In the genomic region with DNA sequence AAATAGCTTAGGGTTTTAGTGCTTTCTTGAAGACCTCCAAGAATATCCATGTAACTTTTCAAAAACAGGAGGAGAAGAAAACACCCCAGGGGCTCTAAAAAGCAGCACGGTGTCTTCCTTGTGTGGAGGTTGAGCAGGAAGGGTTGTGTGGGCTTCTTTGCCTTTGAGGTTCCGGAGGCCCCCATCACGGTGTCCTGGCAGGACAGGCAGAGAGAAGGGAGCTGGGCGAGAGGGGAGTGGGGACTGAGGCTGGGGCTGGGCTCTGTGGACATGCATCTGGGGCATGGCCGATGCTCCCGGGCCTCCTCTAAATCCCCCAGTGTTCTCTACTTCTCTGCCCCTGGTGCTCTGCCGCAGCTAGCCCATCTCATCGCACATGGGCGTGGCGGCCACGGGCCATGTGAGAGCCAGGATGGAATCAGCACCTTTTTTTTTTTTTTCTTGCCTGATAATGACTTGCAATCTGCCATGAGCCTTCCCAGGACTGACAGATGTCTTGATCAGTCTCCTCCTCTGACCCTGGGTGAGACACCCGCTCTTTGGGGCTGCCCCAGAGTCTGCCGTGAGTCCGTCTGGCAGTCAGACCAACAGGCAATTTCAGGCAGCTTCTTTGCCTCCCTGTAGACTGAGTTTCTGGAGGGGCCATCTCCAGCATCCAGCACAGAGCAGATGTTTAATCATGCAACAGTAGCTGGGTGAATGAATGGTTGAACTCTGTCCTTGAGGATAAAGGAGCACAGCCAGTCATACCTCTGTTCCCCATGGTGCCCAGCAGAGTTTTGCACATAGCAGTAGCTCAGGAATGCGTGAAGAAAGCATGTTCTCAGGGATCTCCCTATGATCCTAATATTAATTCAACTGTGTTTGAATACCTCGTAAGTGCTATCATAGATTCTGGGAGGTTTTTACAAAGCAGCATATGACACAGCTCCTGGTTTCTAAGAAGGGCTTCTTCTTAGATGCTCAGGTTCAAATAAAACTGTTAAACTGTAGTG, we compare ENCODE assay signal across 21 cellular contexts. TPM values are rescaled to one million over a fixed set of nuclear protein-coding genes. Genes with fewer than 3 reads are reported as not detected.
DNase-seq lines count a peak whose midpoint lies in the region; ATAC-seq, FAIRE-seq and TF ChIP-seq lines count a peak whose summit lies in the region.
"Had no signal": no experiment of that assay in that cellular context is flagged by ENCODE, and none has a peak within 500 bp of the region (broad histone marks: within the 10 kb centered on the region; RNA-seq: fewer than 3 reads in every experiment).

No MANE protein-coding gene starts in this region.

- H3K27me3 Mint-ChIP-seq in CD4-positive, alpha-beta T cell: peaks cover 19% of the 10 kb centered on the region
- peaks cover 44% of the 10 kb centered on the region for H3K27me3 Mint-ChIP-seq in astrocyte (ENCODE audit: low read depth, unreplicated experiment)
- peaks cover 7% of the 10 kb centered on the region for H3K27me3 Mint-ChIP-seq in neural progenitor cell (ENCODE audit: insufficient read depth, low read depth)

- H2AFZ ChIP-seq in KMS-11 (ENCODE audit: low read depth): peak overlapping the region; percentile 82
- H2AFZ ChIP-seq in astrocyte (ENCODE audit: low read depth, low read length): no peak overlapping the region
- no peak overlapping the region for H2AFZ ChIP-seq in neural progenitor cell (replicated peaks)

- no peak for ATAC-seq in CD4-positive, alpha-beta T cell (ENCODE audit: poor library complexity)
- no peak for ATAC-seq in activated CD4-positive, CD25-positive, alpha-beta regulatory T cell treated with anti-CD3 and anti-CD28 coated beads, Interleukin-2, amount 50 U/mL, for 24 hours
- no peak for ATAC-seq in HG02571 (IDR thresholded peaks at IDR 0.05; ENCODE audit: unreplicated experiment)
- ATAC-seq: activated naive CD8-positive, alpha-beta T cell treated with anti-CD3 and anti-CD28 coated beads, Interleukin-2, amount 50 U/mL, for 24 hours had no signal

- H3K4me2 ChIP-seq in KMS-11: no peak overlapping the region; the same call in 1 of the 2 replicates
- H3K4me2 ChIP-seq in astrocyte (ENCODE audit: low read length): no peak overlapping the region
- H3K4me2 ChIP-seq in neural progenitor cell: no peak overlapping the region

- no peak overlapping the region for H3K27ac Mint-ChIP-seq in CD4-positive, alpha-beta T cell
- H3K27ac Mint-ChIP-seq in astrocyte (ENCODE audit: unreplicated experiment) (no peak overlapping the region), neural progenitor cell (peak overlapping the region; percentile 92)
- H3K27ac Mint-ChIP-seq: activated naive CD8-positive, alpha-beta T cell treated with anti-CD3 and anti-CD28 coated beads, Interleukin-2, amount 50 U/mL, for 24 hours; CD8-positive, alpha-beta T cell; natural killer cell treated with Interleukin-12 subunit alpha and Interleukin-12 subunit beta and Interleukin-15 and Interleukin-18, amount 100 ng/mL, for 72 hours had no signal

- no peaks in the 10 kb centered on the region for H3F3A ChIP-seq in neural progenitor cell (ENCODE audit: low read depth)

- intact Hi-C loops in CD4-positive, alpha-beta T cell (cut with DNase I, micrococcal nuclease): loop anchor here in 1 of 2 experiments (2.0 kb wide), 1 partner anchor 104 kb away; no protein-coding TSS in a partner anchor
- intact Hi-C loops in A673 (cut with micrococcal nuclease; ENCODE audit: unreplicated experiment): no loop called here

- peaks cover 3% of the 10 kb centered on the region for H3K4me1 ChIP-seq in KMS-11 (ENCODE audit: low read depth, poor library complexity, severe bottlenecking)
- no peaks in the 10 kb centered on the region for H3K4me1 ChIP-seq in astrocyte (ENCODE audit: insufficient read depth, low read length)
- H3K4me1 ChIP-seq in neural progenitor cell: no peaks in the 10 kb centered on the region
- H3K4me1 ChIP-seq in A673 (ENCODE audit: insufficient read depth, low read length, poor library complexity, severe bottlenecking): peaks cover 5% of the 10 kb centered on the region
- H3K4me1 ChIP-seq: breast epithelium, prostate gland had no signal

- CTCF ChIA-PET in CD4-positive, alpha-beta T cell (lab: Charles Lee): interaction anchor here (0.7 to 1.8 kb wide), 5 partner anchors 12 to 118 kb away, joined by 3 to 11 read pairs (median 9); no protein-coding TSS in a partner anchor
- CTCF ChIA-PET in A673 (lab: Charles Lee): interaction anchor here (0.6 to 2.3 kb wide), 17 partner anchors 8 to 268 kb away, joined by 3 to 20 read pairs (median 5); partner anchors contain the start of genes CXCL14 and SLC25A48

- POLR2A ChIA-PET in CD4-positive, alpha-beta T cell (lab: Charles Lee): interaction anchor here (0.8 kb wide), 1 partner anchor 100 kb away, joined by 3 read pairs; no protein-coding TSS in a partner anchor
- POLR2A ChIA-PET in A673 (lab: Charles Lee; ENCODE audit: low non-redundant PET): no interaction called here

- H3K9ac ChIP-seq in KMS-11 (no peak overlapping the region), astrocyte (ENCODE audit: low read length) (no peak overlapping the region), neural progenitor cell (no peak overlapping the region)

- peak; percentile 20 for TF ChIP-seq CTCF in CD4-positive, alpha-beta T cell (IDR thresholded peaks at IDR 0.05)
- peak; percentile 10; the same call in 1 of the 2 replicates for TF ChIP-seq CTCF in KMS-11 (conservative IDR thresholded peaks at IDR 0.05; ENCODE audit: low read depth, low read length)
- TF ChIP-seq CTCF in astrocyte (IDR thresholded peaks at IDR 0.05; ENCODE audit: insufficient read depth, low read depth, low read length): no peak
- TF ChIP-seq CTCF in neural progenitor cell (IDR thresholded peaks at IDR 0.05): no peak
- no peak for TF ChIP-seq CTCF in A673 (conservative IDR thresholded peaks at IDR 0.05; ENCODE audit: low read depth, low read length)

- no peak overlapping the region for H3K4me3 ChIP-seq in KMS-11 (IDR thresholded peaks at IDR 0.05; ENCODE audit: insufficient read depth, low read depth, low read length)
- no peak overlapping the region for H3K4me3 ChIP-seq in astrocyte (ENCODE audit: insufficient read depth, low read depth, low read length)
- no peak overlapping the region for H3K4me3 ChIP-seq in neural progenitor cell
- H3K4me3 ChIP-seq in A673 (ENCODE audit: low read depth, low read length, poor library complexity, severe bottlenecking): no peak overlapping the region
- H3K4me3 ChIP-seq: breast epithelium, MG63, prostate gland, vagina had no signal

- no peaks in the 10 kb centered on the region for H3K9me3 ChIP-seq in CD4-positive, alpha-beta T cell (ENCODE audit: control insufficient read depth, low read length)
- H3K9me3 ChIP-seq in astrocyte (ENCODE audit: insufficient read depth, low read depth, low read length): no peaks in the 10 kb centered on the region
- H3K9me3 ChIP-seq in neural progenitor cell (ENCODE audit: low read depth): no peaks in the 10 kb centered on the region
- no peaks in the 10 kb centered on the region for H3K9me3 ChIP-seq in A673 (ENCODE audit: low read depth, low read length, poor library complexity, severe bottlenecking)
- H3K9me3 ChIP-seq: breast epithelium, MG63, prostate gland, vagina had no signal

- no peaks in the 10 kb centered on the region for H3K36me3 Mint-ChIP-seq in CD4-positive, alpha-beta T cell (ENCODE audit: low read depth)
- H3K36me3 Mint-ChIP-seq in astrocyte (ENCODE audit: low read depth, unreplicated experiment) (no peaks in the 10 kb centered on the region), neural progenitor cell (no peaks in the 10 kb centered on the region)
- H3K36me3 Mint-ChIP-seq: CD8-positive, alpha-beta T cell; natural killer cell treated with Interleukin-12 subunit alpha and Interleukin-12 subunit beta and Interleukin-15 and Interleukin-18, amount 100 ng/mL, for 72 hours had no signal

- no peaks in the 10 kb centered on the region for H3K4me1 Mint-ChIP-seq in CD4-positive, alpha-beta T cell (ENCODE audit: low read depth)
- H3K4me1 Mint-ChIP-seq in astrocyte (ENCODE audit: low read depth, unreplicated experiment): no peaks in the 10 kb centered on the region
- H3K4me1 Mint-ChIP-seq in neural progenitor cell: peaks cover 47% of the 10 kb centered on the region
- H3K4me1 Mint-ChIP-seq: activated naive CD8-positive, alpha-beta T cell treated with anti-CD3 and anti-CD28 coated beads, Interleukin-2, amount 50 U/mL, for 24 hours had no signal

- no peak overlapping the region for H3K27ac ChIP-seq in CD4-positive, alpha-beta T cell (ENCODE audit: low read depth, low read length)
- H3K27ac ChIP-seq in KMS-11: no peak overlapping the region
- no peak overlapping the region for H3K27ac ChIP-seq in astrocyte (ENCODE audit: low read depth, low read length)
- no peak overlapping the region for H3K27ac ChIP-seq in neural progenitor cell
- no peak overlapping the region for H3K27ac ChIP-seq in A673 (ENCODE audit: low read depth, low read length, poor library complexity, severe bottlenecking)
- H3K27ac ChIP-seq: foreskin keratinocyte, prostate gland, vagina had no signal

- no peaks in the 10 kb centered on the region for H3K9me3 Mint-ChIP-seq in CD4-positive, alpha-beta T cell
- H3K9me3 Mint-ChIP-seq in astrocyte (ENCODE audit: unreplicated experiment) (peaks cover 2% of the 10 kb centered on the region), neural progenitor cell (no peaks in the 10 kb centered on the region)
- H3K9me3 Mint-ChIP-seq: activated naive CD8-positive, alpha-beta T cell treated with anti-CD3 and anti-CD28 coated beads, Interleukin-2, amount 50 U/mL, for 24 hours; CD8-positive, alpha-beta T cell; natural killer cell treated with Interleukin-12 subunit alpha and Interleukin-12 subunit beta and Interleukin-15 and Interleukin-18, amount 100 ng/mL, for 72 hours had no signal

- no peak overlapping the region for H3K4me3 Mint-ChIP-seq in CD4-positive, alpha-beta T cell
- H3K4me3 Mint-ChIP-seq in astrocyte (ENCODE audit: unreplicated experiment) (no peak overlapping the region), neural progenitor cell (peak overlapping the region; percentile 25)
- H3K4me3 Mint-ChIP-seq: activated naive CD8-positive, alpha-beta T cell treated with anti-CD3 and anti-CD28 coated beads, Interleukin-2, amount 50 U/mL, for 24 hours; CD8-positive, alpha-beta T cell; natural killer cell treated with Interleukin-12 subunit alpha and Interleukin-12 subunit beta and Interleukin-15 and Interleukin-18, amount 100 ng/mL, for 72 hours had no signal

- BruUV-seq in A673 (replicated peaks; lab: Mats Ljungman, UMichigan): no TSS peak

- DNase-seq in CD4-positive, alpha-beta T cell: no peak
- no peak for DNase-seq in astrocyte (ENCODE audit: low read depth)
- DNase-seq in neural progenitor cell (ENCODE audit: low spot score): no peak
- DNase-seq in activated T-cell treated with anti-CD3 and anti-CD28 coated beads, Interleukin-2, amount 50 U/mL, for 1 hour: no peak
- DNase-seq in A673 (ENCODE audit: low spot score): no peak
- DNase-seq: foreskin keratinocyte, SHP77 treated with DMSO at 0.1 percent for 48 hours had no signal

- H3K27me3 ChIP-seq in CD4-positive, alpha-beta T cell (ENCODE audit: control insufficient read depth, insufficient read depth, low read length): no peaks in the 10 kb centered on the region
- no peaks in the 10 kb centered on the region for H3K27me3 ChIP-seq in KMS-11 (ENCODE audit: insufficient read depth, low read depth)
- H3K27me3 ChIP-seq in astrocyte (ENCODE audit: insufficient read depth, low read length): peaks cover 7% of the 10 kb centered on the region
- peaks cover 23% of the 10 kb centered on the region for H3K27me3 ChIP-seq in neural progenitor cell
- no peaks in the 10 kb centered on the region for H3K27me3 ChIP-seq in A673 (replicated peaks; ENCODE audit: insufficient read depth, low read depth, low read length, poor library complexity)
- H3K27me3 ChIP-seq: breast epithelium, vagina had no signal

- H3K79me2 ChIP-seq in KMS-11 (ENCODE audit: insufficient read depth, low read depth): no peaks in the 10 kb centered on the region
- no peaks in the 10 kb centered on the region for H3K79me2 ChIP-seq in astrocyte (ENCODE audit: insufficient read depth, low read length)
- H3K79me2 ChIP-seq in neural progenitor cell (ENCODE audit: low read depth): no peaks in the 10 kb centered on the region

- peak; percentile 63 for FAIRE-seq in astrocyte (lab: Jason Lieb, UNC)
- FAIRE-seq: islet of Langerhans had no signal

- no peaks in the 10 kb centered on the region for H4K20me1 ChIP-seq in KMS-11 (ENCODE audit: insufficient read depth)
- no peaks in the 10 kb centered on the region for H4K20me1 ChIP-seq in astrocyte (ENCODE audit: insufficient read depth, low read length)
- no peaks in the 10 kb centered on the region for H4K20me1 ChIP-seq in neural progenitor cell (ENCODE audit: low read depth)

- H3K36me3 ChIP-seq in KMS-11 (ENCODE audit: insufficient read depth) (no peaks in the 10 kb centered on the region), astrocyte (ENCODE audit: insufficient read depth, low read length) (no peaks in the 10 kb centered on the region), neural progenitor cell (no peaks in the 10 kb centered on the region), A673 (ENCODE audit: insufficient read depth, low read length, poor library complexity, severe bottlenecking) (no peaks in the 10 kb centered on the region)
- H3K36me3 ChIP-seq: breast epithelium, MG63, prostate gland, vagina had no signal

RNA-seq across cellular contexts. Expression of gene CXCL14, which starts 12.1 kb away (rescaled TPM):
- total RNA-seq in CD4-positive, alpha-beta T cell: not detected
- total RNA-seq in astrocyte (0.53 and 1.0 TPM in 2 replicates), neural progenitor cell (ENCODE audit: low replicate concordance) (0.45 TPM in 1 of 2 replicates, not detected in the other), A673 (2021) (0.17 TPM in 1 of 2 replicates, not detected in the other)
- total RNA-seq: CD8-positive, alpha-beta T cell; natural killer cell treated with Interleukin-12 subunit alpha and Interleukin-12 subunit beta and Interleukin-15 and Interleukin-18, amount 100 ng/mL, for 72 hours; T-helper 1 cell treated with Interleukin-12 subunit alpha and Interleukin-12 subunit beta and Interleukin-4 antibody, amounts not matched to agents 30 ng/mL and 1 ng/mL, for 36 hours had no signal

RNA-seq across cellular contexts. Expression of gene NEUROG1, which starts 31.0 kb away (rescaled TPM):
- not detected for total RNA-seq in CD4-positive, alpha-beta T cell
- total RNA-seq in astrocyte (not detected in 2 replicates), neural progenitor cell (ENCODE audit: low replicate concordance) (not detected in 2 replicates), A673 (2021) (not detected in 2 replicates)
- total RNA-seq: breast epithelium; CD8-positive, alpha-beta T cell; Daoy; dermis blood vessel endothelial cell; foreskin keratinocyte; natural killer cell treated with Interleukin-12 subunit alpha and Interleukin-12 subunit beta and Interleukin-15 and Interleukin-18, amount 100 ng/mL, for 72 hours; prostate gland; T-helper 1 cell treated with Interleukin-12 subunit alpha and Interleukin-12 subunit beta and Interleukin-4 antibody, amounts not matched to agents 30 ng/mL and 1 ng/mL, for 36 hours; vagina had no signal

Comparison
In these comparisons a context has a peak if more than half of its experiments do, and no peak if none do; other contexts are left out.
1. CTCF ChIP-seq: peak in CD4-positive, alpha-beta T cell (single experiment) and KMS-11 (single experiment); none in astrocyte (single experiment), neural progenitor cell (single experiment) and A673 (single experiment).